14 cellular contexts compared by ENCODE assay signal in the genomic region with DNA sequence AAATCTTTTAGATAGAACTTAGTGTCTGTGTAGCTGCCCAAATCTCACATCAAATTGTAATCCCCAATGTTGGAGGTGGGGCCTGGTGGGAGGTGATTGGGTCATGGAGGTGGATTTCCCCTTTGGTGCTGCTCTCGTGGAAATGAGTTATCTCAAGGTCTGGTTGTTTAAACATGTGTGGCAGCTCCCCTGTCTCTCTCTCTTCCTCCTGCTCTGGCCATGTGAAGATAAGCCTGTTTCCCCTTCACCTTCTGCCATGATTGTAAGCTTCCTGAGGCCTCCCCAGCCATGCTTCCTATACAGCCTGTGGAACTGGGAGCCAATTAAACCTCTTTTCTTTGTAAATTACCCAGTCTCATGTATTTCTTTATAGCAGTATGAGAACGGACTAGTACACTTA. TPM values are rescaled to one million over a fixed set of nuclear protein-coding genes. Genes with fewer than 3 reads are reported as not detected.
"Had no signal": no experiment of that assay in that cellular context is flagged by ENCODE, and none has a peak within 500 bp of the region (broad histone marks: within the 10 kb centered on the region; RNA-seq: fewer than 3 reads in every experiment).

No MANE protein-coding gene starts in this region.

RNA-seq across cellular contexts. Expression of a gene that starts 30.6 kb away (rescaled TPM):
- total RNA-seq: activated B cell treated with CpG ODN at 0.5 μM for 24 hours; activated CD4-positive, alpha-beta memory T cell treated with anti-CD3 and anti-CD28 coated beads for 36 hours; activated CD4-positive, alpha-beta memory T cell treated with anti-CD3 and anti-CD28 coated beads, Interleukin-2, amount 10 ng/mL, durations not matched to agents 7 days and 5 days; activated CD4-positive, alpha-beta T cell treated with anti-CD3 and anti-CD28 coated beads for 36 hours; activated CD4-positive, alpha-beta T cell treated with anti-CD3 and anti-CD28 coated beads, Interleukin-2, amount 10 ng/mL, durations not matched to agents 24 days and 14 days; activated CD4-positive, alpha-beta T cell treated with anti-CD3 and anti-CD28 coated beads, Interleukin-2, amount 10 ng/mL, durations not matched to agents 7 days and 5 days; activated CD8-positive, alpha-beta memory T cell treated with anti-CD3 and anti-CD28 coated beads for 36 hours; activated CD8-positive, alpha-beta memory T cell treated with anti-CD3 and anti-CD28 coated beads, Interleukin-2, amount 10 ng/mL, durations not matched to agents 7 days and 5 days; activated CD8-positive, alpha-beta T cell treated with anti-CD3 and anti-CD28 coated beads for 36 hours; activated CD8-positive, alpha-beta T cell treated with anti-CD3 and anti-CD28 coated beads, Interleukin-2, amount 10 ng/mL, durations not matched to agents 7 days and 5 days; T-cell; T-helper 1 cell treated with Interleukin-12 subunit alpha and Interleukin-12 subunit beta and Interleukin-4 antibody, amounts not matched to agents 30 ng/mL and 1 ng/mL, for 36 hours; T-helper 17 cell; T-helper 2 cell treated with Interferon-gamma antibody and Interleukin-4, amounts not matched to agents 100 ng/mL and 5 ng/mL, for 36 hours had no signal
